In genomic region chr19:52527134-52527953, GRCh38 we compare ENCODE assay signal across 8 cellular contexts. TPM values are rescaled to one million over a fixed set of nuclear protein-coding genes. Genes with fewer than 3 reads are reported as not detected.
DNase-seq lines count a peak whose midpoint lies in the region; ATAC-seq and TF ChIP-seq lines count a peak whose summit lies in the region.

Gene ZNF808, plus strand, starts transcription at chr19:52527668. Its CDS starts 15,617 bp downstream, at chr19:52543285.

- H3K4me3 Mint-ChIP-seq in activated CD8-positive, alpha-beta T cell treated with anti-CD3 and anti-CD28 coated beads, Interleukin-2, amount 10 ng/mL, durations not matched to agents 7 days and 5 days = peak within 1 kb of the TSS; percentile 97

- H3K4me3 ChIP-seq in lung = peak within 1 kb of the TSS; percentile 84

- H3K27ac ChIP-seq in lung (ENCODE audit: low read depth in 1 of 2, low read length in 1 of 2) = peak within 1 kb of the TSS; percentile 90 to 93

- peak within 1 kb of the TSS; percentile 95 for H3K27ac Mint-ChIP-seq in activated CD8-positive, alpha-beta T cell treated with anti-CD3 and anti-CD28 coated beads, Interleukin-2, amount 10 ng/mL, durations not matched to agents 7 days and 5 days

- H3K27me3 Mint-ChIP-seq in activated CD8-positive, alpha-beta T cell treated with anti-CD3 and anti-CD28 coated beads, Interleukin-2, amount 10 ng/mL, durations not matched to agents 7 days and 5 days (ENCODE audit: low read depth) = no peaks in the 10 kb centered on the region

- H3K9me3 Mint-ChIP-seq in activated CD8-positive, alpha-beta T cell treated with anti-CD3 and anti-CD28 coated beads, Interleukin-2, amount 10 ng/mL, durations not matched to agents 7 days and 5 days (ENCODE audit: insufficient read depth) = peaks cover 14% of the 10 kb centered on the region

- H3K9me3 ChIP-seq in lung (ENCODE audit: control insufficient read depth in 2 of 2, insufficient read depth in 1 of 2, low read length in 1 of 2) = peaks cover 0 to 11% of the 10 kb centered on the region in 2 donors

- 1% methylated on average over 54 of the region's 54 CpGs for WGBS in lung, 2 donors

- peaks cover 29% of the 10 kb centered on the region for H3K4me1 Mint-ChIP-seq in activated CD8-positive, alpha-beta T cell treated with anti-CD3 and anti-CD28 coated beads, Interleukin-2, amount 10 ng/mL, durations not matched to agents 7 days and 5 days (ENCODE audit: low read depth)

- H3K27me3 ChIP-seq in lung (ENCODE audit: control insufficient read depth, insufficient read depth) = no peaks in the 10 kb centered on the region

- peaks cover 34% of the 10 kb centered on the region for H3K36me3 Mint-ChIP-seq in activated CD8-positive, alpha-beta T cell treated with anti-CD3 and anti-CD28 coated beads, Interleukin-2, amount 10 ng/mL, durations not matched to agents 7 days and 5 days (ENCODE audit: low read depth)

- CTCF ChIA-PET in activated CD8-positive, alpha-beta T cell treated with anti-CD3 and anti-CD28 coated beads, Interleukin-2, amount 10 ng/mL, durations not matched to agents 7 days and 5 days (lab: Charles Lee) = interaction anchor here (1.0 kb wide), 1 partner anchor 115 kb away, joined by 3 read pairs; no protein-coding TSS in a partner anchor

- H3K4me1 ChIP-seq in lung (ENCODE audit: control insufficient read depth in 2 of 2, insufficient read depth in 2 of 2, low read length in 2 of 2) = peaks cover 5 to 9% of the 10 kb centered on the region in 2 donors

- DNase-seq in CD1c-positive myeloid dendritic cell (ENCODE audit: extremely low spot score) = peak; percentile 96
- DNase-seq in NCI-H82 treated with DMSO at 0.1 percent for 48 hours (lab: John Stamatoyannopoulos, UW; ENCODE audit: unreplicated experiment) = peak; percentile 83
- peak; percentile 98 for DNase-seq in activated CD8-positive, alpha-beta T cell treated with anti-CD3 and anti-CD28 coated beads, Interleukin-2, amount 10 ng/mL, durations not matched to agents 7 days and 5 days
- peak; percentile 97 for DNase-seq in ecto neural progenitor cell (ENCODE audit: low spot score)
- peak; percentile 98 for DNase-seq in lung (ENCODE audit: low spot score)
- DNase-seq in stimulated activated CD4-positive, alpha-beta T cell treated with anti-CD3 and anti-CD28 coated beads, TNF-alpha, amount 100 ng/mL, for 24 hours (ENCODE audit: low read depth in 3 of 3) = peak; percentile 94 to 97 (median 95)

- no peaks in the 10 kb centered on the region for H3K36me3 ChIP-seq in lung (ENCODE audit: control insufficient read depth in 2 of 2, insufficient read depth in 2 of 2, low read length in 2 of 2)

- ATAC-seq in GM19372 (IDR thresholded peaks at IDR 0.05; ENCODE audit: low read depth, unreplicated experiment) (peak; percentile 80), HG03558 (IDR thresholded peaks at IDR 0.05; ENCODE audit: extremely low read depth, unreplicated experiment) (peak; percentile 61), lung (ENCODE audit: insufficient read depth, low FRiP score) (peak; percentile 99)
- peak; percentile 91 for ATAC-seq in activated CD8-positive, alpha-beta T cell treated with anti-CD3 and anti-CD28 coated beads, Interleukin-2, amount 10 ng/mL, durations not matched to agents 7 days and 5 days

- POLR2A ChIA-PET in activated CD8-positive, alpha-beta T cell treated with anti-CD3 and anti-CD28 coated beads, Interleukin-2, amount 10 ng/mL, durations not matched to agents 7 days and 5 days (lab: Charles Lee) = interaction anchor here (0.9 to 1.0 kb wide), 2 partner anchors 129 to 192 kb away, joined by 3 to 4 read pairs; partner anchors contain the start of genes ZNF528 and ZNF610

- TF ChIP-seq CTCF in lung (IDR thresholded peaks at IDR 0.05; ENCODE audit: control extremely low read depth, extremely low read depth) = peak; percentile 8

RNA-seq across cellular contexts. Expression of gene ZNF808, which starts in this region (rescaled TPM):
- 10 to 100 TPM; 47.0 to 50.0 TPM for total RNA-seq in activated CD8-positive, alpha-beta T cell treated with anti-CD3 and anti-CD28 coated beads, Interleukin-2, amount 10 ng/mL, durations not matched to agents 7 days and 5 days
- total RNA-seq in lung = 10 to 100 TPM; 20.2 to 37.9 TPM
- polyA plus RNA-seq in lung = 1 to 10 TPM; 2.8 to 4.0 TPM

Comparison
In these comparisons a context has a peak if more than half of its experiments do, and no peak if none do; other contexts are left out.
1. Peak in every context shown above with its lines: DNase-seq, ATAC-seq, H3K4me3 ChIP-seq and H3K27ac ChIP-seq.